22 cellular contexts compared by ENCODE assay signal in genomic region chr6:144083172-144083571, GRCh38.
"Had no signal": no experiment of that assay in that cellular context is flagged by ENCODE, and none has a peak within 500 bp of the region (broad histone marks: within the 10 kb centered on the region; RNA-seq: fewer than 3 reads in every experiment).

No MANE protein-coding gene starts in this region.

- FAIRE-seq: colon had no signal

- H3K27ac ChIP-seq: body of pancreas, dorsolateral prefrontal cortex, left ventricle myocardium inferior, thyroid gland had no signal

- H3K4me2 ChIP-seq: smooth muscle cell had no signal

- H3K4me3 ChIP-seq: body of pancreas, dorsolateral prefrontal cortex, left ventricle myocardium inferior, smooth muscle cell, thyroid gland had no signal

- H3K4me1 ChIP-seq: body of pancreas, left ventricle myocardium inferior, thyroid gland had no signal

- DNase-seq: activated CD4-positive, alpha-beta T cell treated with anti-CD3 and anti-CD28 coated beads, Interleukin-2, amount 10 ng/mL, durations not matched to agents 24 days and 14 days; activated CD8-positive, alpha-beta T cell treated with anti-CD3 and anti-CD28 coated beads for 36 hours; activated naive CD4-positive, alpha-beta T cell; activated naive CD8-positive, alpha-beta T cell treated with anti-CD3 and anti-CD28 coated beads, Interleukin-2, amount 10 ng/mL, durations not matched to agents 7 days and 5 days; activated T-cell treated with anti-CD3 and anti-CD28 coated beads, Interleukin-2, amount 50 U/mL, for 1 hour; amygdala; body of pancreas; caudate nucleus; dorsolateral prefrontal cortex; immature natural killer cell; kidney glomerular epithelial cell; left ventricle myocardium inferior; mammary epithelial cell; nephron progenitor cell; nucleus accumbens; stimulated activated CD4-positive, alpha-beta T cell treated with anti-CD3 and anti-CD28 coated beads, Interleukin-4, amount 100 ng/mL, for 24 hours; thyroid gland had no signal

- H3K9me3 ChIP-seq: body of pancreas, left ventricle myocardium inferior, thyroid gland had no signal

- H3K27me3 ChIP-seq: body of pancreas, dorsolateral prefrontal cortex, thyroid gland had no signal

- ATAC-seq: activated CD8-positive, alpha-beta T cell treated with anti-CD3 and anti-CD28 coated beads for 36 hours; activated T-helper 17 cell treated with anti-CD3 and anti-CD28 coated beads, Interleukin-2, amount 50 U/mL, for 72 hours; body of pancreas; sciatic nerve; stimulated activated memory B cell treated with anti-CD40 and anti-IgM and Interleukin-4, amounts not matched to agents 10 μg/mL and 1 μg/mL and 100 μg/mL, for 72 hours had no signal
